In genomic region chr3:122101646-122102045, GRCh38 we compare ENCODE assay signal across 8 cellular contexts. TPM values are rescaled to one million over a fixed set of nuclear protein-coding genes. Genes with fewer than 3 reads are reported as not detected.
A peak's percentile ranks its signal among the peaks of the same experiment; 100 is the strongest.
DNase-seq lines count a peak whose midpoint lies in the region; ATAC-seq and TF ChIP-seq lines count a peak whose summit lies in the region.

No MANE protein-coding gene starts in this region.

- H3K36me3 ChIP-seq in esophagus squamous epithelium (no peaks in the 10 kb centered on the region), trophoblast cell (ENCODE audit: control insufficient read depth in 1 of 2, insufficient read depth in 2 of 2, low read length in 2 of 2) (no peaks in the 10 kb centered on the region)

- H3K79me2 ChIP-seq in trophoblast cell (ENCODE audit: control insufficient read depth, insufficient read depth, low read length, poor library complexity) = no peaks in the 10 kb centered on the region

- ATAC-seq in HG02610 (IDR thresholded peaks at IDR 0.05; ENCODE audit: unreplicated experiment) = peak; percentile 27
- no peak for ATAC-seq in GM19397 (IDR thresholded peaks at IDR 0.05; ENCODE audit: unreplicated experiment)

- intact Hi-C loops in esophagus squamous epithelium (cut with DNase I) = no loop called here

- no peak overlapping the region for H4K8ac ChIP-seq in trophoblast cell (ENCODE audit: low read depth, low read length)

- no peak overlapping the region for H3K4me2 ChIP-seq in trophoblast cell (ENCODE audit: low read length)

- H2AK5ac ChIP-seq in trophoblast cell (ENCODE audit: low read length) = no peak overlapping the region

- H3K79me1 ChIP-seq in trophoblast cell (ENCODE audit: low read length) = peaks cover 8% of the 10 kb centered on the region

- H4K91ac ChIP-seq in trophoblast cell (ENCODE audit: low read depth, low read length) = no peak overlapping the region

- DNase-seq in A172 (ENCODE audit: low spot score) (peak; percentile 45), GM03348 (ENCODE audit: low spot score) (peak; percentile 32), NCI-H1105 treated with DMSO at 0.1 percent for 48 hours (lab: John Stamatoyannopoulos, UW) (peak; percentile 86), SKM-1 (lab: John Stamatoyannopoulos, UW; ENCODE audit: unreplicated experiment) (peak; percentile 50), esophagus squamous epithelium (lab: John Stamatoyannopoulos, UW) (no peak), trophoblast cell (peak; percentile 64 to 96)

- no peak overlapping the region for H2BK5ac ChIP-seq in trophoblast cell (ENCODE audit: low read depth, low read length, poor library complexity)

- H3K27ac ChIP-seq in esophagus squamous epithelium (no peak overlapping the region), trophoblast cell (ENCODE audit: low read depth, low read length) (no peak overlapping the region)

- no peak overlapping the region for H2AFZ ChIP-seq in trophoblast cell (ENCODE audit: insufficient read depth, low read length, poor library complexity)

- no peak overlapping the region for H3K9ac ChIP-seq in trophoblast cell (ENCODE audit: low read length)

- H3K4me3 ChIP-seq in esophagus squamous epithelium = no peak overlapping the region
- H3K4me3 ChIP-seq in trophoblast cell (ENCODE audit: low read depth, low read length) = no peak overlapping the region

- no peaks in the 10 kb centered on the region for H3K9me3 ChIP-seq in esophagus squamous epithelium
- H3K9me3 ChIP-seq in trophoblast cell (ENCODE audit: insufficient read depth, low read depth, low read length) = no peaks in the 10 kb centered on the region

- 11 to 12% methylated on average over 3 of the region's 3 CpGs for WGBS in esophagus squamous epithelium, 2 donors
- WGBS in trophoblast cell (ENCODE audit: extremely low coverage, insufficient coverage, insufficient read length) = no CpG with 5 or more reads among the region's 3 CpGs

- no peak overlapping the region for H2BK120ac ChIP-seq in trophoblast cell (ENCODE audit: insufficient read depth, low read length, poor library complexity)

- no peaks in the 10 kb centered on the region for H3K27me3 ChIP-seq in esophagus squamous epithelium
- H3K27me3 ChIP-seq in trophoblast cell (ENCODE audit: insufficient read depth, low read length) = no peaks in the 10 kb centered on the region

- H3K4me1 ChIP-seq in esophagus squamous epithelium (no peaks in the 10 kb centered on the region), trophoblast cell (ENCODE audit: control insufficient read depth in 1 of 2, insufficient read depth in 2 of 2, low read length in 2 of 2) (peaks cover 9 to 18% of the 10 kb centered on the region in 2 experiments)

- no peak overlapping the region for H4K12ac ChIP-seq in trophoblast cell (ENCODE audit: low read depth, low read length)

- H3K14ac ChIP-seq in trophoblast cell (ENCODE audit: low read length) = no peak overlapping the region

- no peak overlapping the region for H2BK12ac ChIP-seq in trophoblast cell (ENCODE audit: low read length)

- peak in 5 of 6 experiments; percentile 48 to 80 (median 60) for TF ChIP-seq CTCF in esophagus squamous epithelium (IDR thresholded peaks at IDR 0.05)

- H3K4ac ChIP-seq in trophoblast cell (ENCODE audit: low read depth, low read length) = no peak overlapping the region

- H3K18ac ChIP-seq in trophoblast cell (ENCODE audit: low read length) = no peak overlapping the region

- TF ChIP-seq POLR2A in esophagus squamous epithelium (IDR thresholded peaks at IDR 0.05) = no peak

- H3K23ac ChIP-seq in trophoblast cell (ENCODE audit: low read length) = no peak overlapping the region

RNA-seq across cellular contexts. Expression of gene CD86, which starts 46.5 kb away (rescaled TPM):
- total RNA-seq in A172 (2014; rRNA removed; shearing (Covaris generic)) = not detected in 2 replicates
- 10 to 100 TPM in 1 of 4 donors, 1 to 10 TPM in 2, under 1 TPM in 1; 0.42 to 11.1 (median 3.3) TPM for total RNA-seq in esophagus squamous epithelium
- polyA plus RNA-seq in trophoblast cell (2013) = 0.03 TPM in 1 of 2 replicates, not detected in the other
